2 cellular contexts compared by ENCODE assay signal in genomic region chr20:63566395-63567131, GRCh38.
TF ChIP-seq lines count a peak whose summit lies in the region.

No MANE protein-coding gene starts in this region.

TF ChIP-seq in GM12891, 5 proteins besides CTCF, POLR2A, EP300 and RAD21:
- no peak for TF ChIP-seq SPI1 (IDR thresholded peaks at IDR 0.05; ENCODE audit: low read depth, low read length)
TF ChIP-seq in GM12891: peak in this region for 0.

TF ChIP-seq in K562, 482 proteins besides CTCF, POLR2A, EP300 and RAD21:
- TF ChIP-seq POLR2G (IDR thresholded peaks at IDR 0.05; ENCODE audit: low read depth, low read length) (peak; percentile 48; the same call in 1 of the 2 replicates), HNRNPL (IDR thresholded peaks at IDR 0.05; ENCODE audit: low read depth, low read length) (0 out of 2 replicates have a peak, but pooled peaks have one; percentile 37), E2F8 (IDR thresholded peaks at IDR 0.05; ENCODE audit: low read depth, partially characterized antibody) (no peak)
